In genomic region chr16:77834600-77834963, GRCh38 we compare ENCODE assay signal across 15 cellular contexts.
A peak's percentile ranks its signal among the peaks of the same experiment; 100 is the strongest.
DNase-seq lines count a peak whose midpoint lies in the region; ATAC-seq and TF ChIP-seq lines count a peak whose summit lies in the region.
"Had no signal": no experiment of that assay in that cellular context is flagged by ENCODE, and none has a peak within 500 bp of the region (broad histone marks: within the 10 kb centered on the region; RNA-seq: fewer than 3 reads in every experiment).

No MANE protein-coding gene starts in this region.

- H3K4me3 ChIP-seq in retinal pigment epithelial cell (ENCODE audit: low read length): no peak overlapping the region
- H3K4me3 ChIP-seq: left lung had no signal

- no peak for TF ChIP-seq CTCF in retinal pigment epithelial cell (conservative IDR thresholded peaks at IDR 0.05; ENCODE audit: low read depth, low read length)

- ATAC-seq in GM21447 (IDR thresholded peaks at IDR 0.05; ENCODE audit: unreplicated experiment) (no peak), GM21576 (IDR thresholded peaks at IDR 0.05; ENCODE audit: unreplicated experiment) (no peak)
- ATAC-seq: left lung; natural killer cell treated with Interleukin-12 subunit alpha and Interleukin-12 subunit beta and Interleukin-15 and Interleukin-18, amount 100 ng/mL, for 72 hours; T-cell had no signal

- DNase-seq in GM04504 (ENCODE audit: low read depth) (peak; percentile 79), amniotic epithelial cell (ENCODE audit: low read depth) (peak; percentile 98), hepatic stellate cell (ENCODE audit: low spot score) (peak; percentile 7), retinal pigment epithelial cell (ENCODE audit: low read depth) (peak; percentile 57), NCI-H1436 (lab: John Stamatoyannopoulos, UW) (no peak), NCI-H748 treated with DMSO at 0.1 percent for 48 hours (lab: John Stamatoyannopoulos, UW) (no peak)
- DNase-seq: activated T-cell treated with anti-CD3 and anti-CD28 coated beads for 4 hours; CD4-positive, alpha-beta T cell; left lung; NCI-H1105 treated with DMSO at 0.1 percent for 48 hours; NCI-H446 treated with DMSO at 0.1 percent for 48 hours; T-cell had no signal

Comparison
In these comparisons a context has a peak if more than half of its experiments do, and no peak if none do; other contexts are left out.
1. DNase-seq: peak in GM04504 (single experiment), amniotic epithelial cell (single experiment), hepatic stellate cell (single experiment) and retinal pigment epithelial cell (single experiment); none in NCI-H1436 (single experiment) and NCI-H748 treated with DMSO at 0.1 percent for 48 hours (single experiment).